8 cellular contexts compared by ENCODE assay signal in the genomic region with DNA sequence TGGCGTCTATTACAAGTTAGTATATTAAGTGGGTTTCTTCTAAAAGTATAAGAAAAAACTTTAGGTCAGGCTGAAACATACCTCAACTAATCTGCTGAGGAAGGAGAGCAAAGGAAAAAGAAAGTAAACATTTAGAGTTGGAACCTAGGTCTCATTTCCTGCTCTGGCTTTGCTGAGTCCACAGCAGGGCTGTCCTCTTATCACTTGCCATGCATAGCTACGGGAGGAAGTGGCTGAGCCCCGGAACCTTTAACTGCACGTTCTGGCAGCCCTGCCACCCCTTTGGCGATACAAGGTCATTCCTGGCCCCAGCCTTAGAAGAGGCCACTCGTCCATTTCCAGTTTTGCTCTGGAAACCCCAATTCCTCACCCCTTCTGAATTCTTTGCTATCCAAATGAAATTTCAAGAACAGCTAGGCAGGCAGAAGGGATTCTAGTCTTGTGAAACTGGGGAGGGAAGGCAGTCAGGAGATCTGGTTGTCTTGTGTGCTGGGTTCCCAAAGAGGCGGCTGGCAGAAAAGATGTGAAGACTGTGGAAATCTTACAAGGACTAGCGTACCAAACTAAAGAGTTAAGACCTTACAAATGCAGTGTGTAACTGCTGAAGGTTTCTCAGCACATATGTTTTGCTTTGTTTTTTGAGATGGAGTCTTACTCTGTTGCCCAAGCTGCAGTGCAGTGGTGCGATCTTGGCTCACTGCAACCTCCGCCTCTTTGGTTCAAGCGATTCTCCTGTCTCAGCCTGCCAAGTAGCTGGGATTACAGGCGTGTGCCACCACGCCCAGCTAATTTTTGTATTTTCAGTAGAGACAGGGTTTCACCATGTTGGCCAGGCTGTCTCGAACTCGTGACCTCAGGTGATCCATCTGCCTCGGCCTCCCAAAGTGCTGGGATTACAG. TPM values are rescaled to one million over a fixed set of nuclear protein-coding genes. Genes with fewer than 3 reads are reported as not detected.
DNase-seq lines count a peak whose midpoint lies in the region; ATAC-seq and TF ChIP-seq lines count a peak whose summit lies in the region.

No MANE protein-coding gene starts in this region.

- no peak overlapping the region for H3K4me3 Mint-ChIP-seq in nephron progenitor cell

- H3K9me3 ChIP-seq in effector memory CD4-positive, alpha-beta T cell (ENCODE audit: control insufficient read depth, low read length): no peaks in the 10 kb centered on the region

- H3K27me3 Mint-ChIP-seq in nephron progenitor cell (ENCODE audit: low read depth, poor library complexity): peaks cover 4% of the 10 kb centered on the region

- H3K36me3 Mint-ChIP-seq in nephron progenitor cell (ENCODE audit: low read depth): peaks cover 3% of the 10 kb centered on the region

- peak; percentile 82 for ATAC-seq in HG03095 (IDR thresholded peaks at IDR 0.05; ENCODE audit: unreplicated experiment)
- no peak for ATAC-seq in omental fat pad (ENCODE audit: low FRiP score)

- no peaks in the 10 kb centered on the region for H3K36me3 ChIP-seq in effector memory CD4-positive, alpha-beta T cell (ENCODE audit: control insufficient read depth, insufficient read depth, low read length)

- no peaks in the 10 kb centered on the region for H3K27me3 ChIP-seq in effector memory CD4-positive, alpha-beta T cell (replicated peaks; ENCODE audit: control insufficient read depth, insufficient read depth, low read length, poor library complexity, severe bottlenecking)

- no peak for TF ChIP-seq CTCF in nephron progenitor cell (IDR thresholded peaks at IDR 0.05)
- TF ChIP-seq CTCF in omental fat pad (IDR thresholded peaks at IDR 0.05): no peak

- peak; percentile 15 for DNase-seq in stimulated activated CD4-positive, alpha-beta T cell treated with anti-CD3 and anti-CD28 coated beads, Interleukin-12 subunit alpha, Interleukin-12 subunit beta, amount 100 ng/mL, for 4 hours
- no peak for DNase-seq in stimulated activated CD4-positive, alpha-beta T cell treated with anti-CD3 and anti-CD28 coated beads, Interleukin-4, amount 100 ng/mL, for 1 hour
- DNase-seq in T-helper 9 cell (peak; percentile 25), nephron progenitor cell (no peak), omental fat pad (ENCODE audit: low spot score) (no peak), DMS79 treated with DMSO at 0.1 percent for 48 hours (lab: John Stamatoyannopoulos, UW) (no peak)
- no peak for DNase-seq in effector memory CD4-positive, alpha-beta T cell

- peaks cover 41% of the 10 kb centered on the region for H3K4me1 Mint-ChIP-seq in nephron progenitor cell

- H3K4me3 ChIP-seq in effector memory CD4-positive, alpha-beta T cell (ENCODE audit: insufficient read depth, low read depth, low read length, poor library complexity, severe bottlenecking): peak overlapping the region; percentile 19

- H3K4me1 ChIP-seq in effector memory CD4-positive, alpha-beta T cell (ENCODE audit: control insufficient read depth, insufficient read depth, low read length, poor library complexity, severe bottlenecking): peaks cover 27% of the 10 kb centered on the region

- H3K27ac ChIP-seq in effector memory CD4-positive, alpha-beta T cell (ENCODE audit: insufficient read depth, low read length, poor library complexity, severe bottlenecking): peak overlapping the region; percentile 58

- peak overlapping the region; percentile 59 for H3K27ac Mint-ChIP-seq in nephron progenitor cell

- H3K9me3 Mint-ChIP-seq in nephron progenitor cell: no peaks in the 10 kb centered on the region

RNA-seq across cellular contexts. Expression of gene WIPI1, which starts 19.1 kb away (rescaled TPM):
- total RNA-seq in omental fat pad: 100 to 1,000 TPM in 1 of 4 donors, 10 to 100 TPM in 3; 50.1 to 101 (median 60.2) TPM

Comparison
In these comparisons a context has a peak if more than half of its experiments do, and no peak if none do; other contexts are left out.
1. DNase-seq: peak in stimulated activated CD4-positive, alpha-beta T cell treated with anti-CD3 and anti-CD28 coated beads, Interleukin-12 subunit alpha, Interleukin-12 subunit beta, amount 100 ng/mL, for 4 hours (single experiment) and T-helper 9 cell (single experiment); none in stimulated activated CD4-positive, alpha-beta T cell treated with anti-CD3 and anti-CD28 coated beads, Interleukin-4, amount 100 ng/mL, for 1 hour (single experiment), effector memory CD4-positive, alpha-beta T cell (0 of 3), nephron progenitor cell (single experiment), omental fat pad (single experiment) and DMS79 treated with DMSO at 0.1 percent for 48 hours (single experiment).